8 cellular contexts compared by ENCODE assay signal in the genomic region with DNA sequence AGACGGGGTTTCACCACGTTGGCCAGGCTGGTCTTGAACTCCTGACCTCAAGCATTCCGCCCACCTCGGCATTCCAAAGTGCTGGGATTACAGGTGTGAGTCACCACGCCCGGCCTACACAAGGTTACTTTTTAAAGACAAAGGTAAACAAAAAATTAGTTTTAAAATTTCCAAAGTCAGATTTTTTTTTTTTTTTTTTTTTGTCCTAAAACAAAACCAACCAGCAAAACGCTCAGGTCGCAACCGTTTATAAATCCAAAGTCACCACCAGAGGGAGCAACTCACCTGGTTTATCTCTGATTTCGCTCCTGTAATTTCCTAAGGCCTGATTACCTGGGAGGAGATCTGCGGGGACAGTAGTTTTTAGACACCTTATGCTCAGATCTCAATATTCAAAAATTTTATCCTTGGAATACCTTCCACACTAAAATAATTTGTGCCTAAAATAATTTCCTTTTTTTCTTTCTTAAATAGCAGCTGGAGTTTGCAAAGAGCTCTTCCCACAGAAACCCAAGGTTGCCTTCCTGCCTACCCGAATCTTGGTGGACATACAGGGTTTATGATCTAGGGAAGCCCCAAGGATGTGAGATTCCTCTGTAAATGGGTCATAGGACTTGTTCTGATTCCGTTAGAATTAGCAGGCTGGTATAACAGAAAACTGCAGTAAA. TPM values are rescaled to one million over a fixed set of nuclear protein-coding genes. Genes with fewer than 3 reads are reported as not detected.
A peak's percentile ranks its signal among the peaks of the same experiment; 100 is the strongest.
DNase-seq lines count a peak whose midpoint lies in the region; ATAC-seq and TF ChIP-seq lines count a peak whose summit lies in the region.

No MANE protein-coding gene starts in this region.

- H3K27ac Mint-ChIP-seq in immature natural killer cell, result no peak overlapping the region

- H3K36me3 Mint-ChIP-seq in immature natural killer cell, result peaks cover 0 to 3% (median 0%) of the 10 kb centered on the region in 3 donors

- no peaks in the 10 kb centered on the region for H3K9me3 Mint-ChIP-seq in immature natural killer cell

- H3K4me3 Mint-ChIP-seq in immature natural killer cell, result no peak overlapping the region

- no peaks in the 10 kb centered on the region for H3K4me1 Mint-ChIP-seq in immature natural killer cell

- no peaks in the 10 kb centered on the region for H3K9me3 ChIP-seq in DND-41 (ENCODE audit: insufficient read depth, low read length, severe bottlenecking)
- H3K9me3 ChIP-seq in NT2/D1 (ENCODE audit: insufficient read depth, low read length), result peaks cover 5% of the 10 kb centered on the region; the same call in 1 of the 2 replicates
- peaks cover 6% of the 10 kb centered on the region for H3K9me3 ChIP-seq in adipocyte (ENCODE audit: control insufficient read depth, low read length)

- H3K79me2 ChIP-seq in DND-41 (ENCODE audit: insufficient read depth, low read length), result no peaks in the 10 kb centered on the region

- H2AFZ ChIP-seq in DND-41 (ENCODE audit: low read depth, low read length), result no peak overlapping the region

- peaks cover 0 to 5% (median 2%) of the 10 kb centered on the region in 3 donors for H3K27me3 Mint-ChIP-seq in immature natural killer cell (ENCODE audit: low read depth in 3 of 3)

- peak; percentile 69 for TF ChIP-seq CTCF in DND-41 (IDR thresholded peaks at IDR 0.05; ENCODE audit: borderline replicate concordance, extremely low read depth, low read length, poor library complexity, severe bottlenecking)

- peak; percentile 64 for DNase-seq in DND-41
- DNase-seq in HT-29 (ENCODE audit: low spot score), result peak; percentile 86
- DNase-seq in NT2/D1 (ENCODE audit: low read depth, low spot score), result peak; percentile 36
- DNase-seq in adipocyte (ENCODE audit: low read depth), result peak; percentile 65
- DNase-seq in immature natural killer cell, result peak; percentile 37 to 42 (median 40)
- peak; percentile 50 for DNase-seq in stimulated activated CD8-positive, alpha-beta memory T cell treated with anti-CD3 and anti-CD28 coated beads, Interleukin-4, amount 100 ng/mL, for 48 hours

- no peaks in the 10 kb centered on the region for H3K36me3 ChIP-seq in DND-41 (ENCODE audit: insufficient read depth, low read length)
- no peaks in the 10 kb centered on the region for H3K36me3 ChIP-seq in NT2/D1 (ENCODE audit: insufficient read depth, insufficient read length, low read length)
- no peaks in the 10 kb centered on the region for H3K36me3 ChIP-seq in adipocyte (ENCODE audit: control insufficient read depth, insufficient read depth, low read length, severe bottlenecking)

- no peaks in the 10 kb centered on the region for H3K27me3 ChIP-seq in DND-41 (ENCODE audit: insufficient read depth, low read length, poor library complexity)
- H3K27me3 ChIP-seq in NT2/D1 (ENCODE audit: insufficient read depth, insufficient read length), result no peaks in the 10 kb centered on the region
- H3K27me3 ChIP-seq in adipocyte (replicated peaks; ENCODE audit: control insufficient read depth, insufficient read depth, low read length), result peaks cover 40% of the 10 kb centered on the region

- no peak overlapping the region for H3K9ac ChIP-seq in DND-41 (ENCODE audit: low read depth, low read length)
- H3K9ac ChIP-seq in NT2/D1 (ENCODE audit: insufficient read length, low read depth), result no peak overlapping the region
- H3K9ac ChIP-seq in adipocyte (ENCODE audit: low read length), result no peak overlapping the region

- no peak overlapping the region for H3K4me2 ChIP-seq in DND-41 (ENCODE audit: insufficient read depth, low read length)

- ATAC-seq in DND-41 (ENCODE audit: insufficient read depth, low read depth) (peak; percentile 63), HG03095 (IDR thresholded peaks at IDR 0.05; ENCODE audit: unreplicated experiment) (no peak), GM21390 (IDR thresholded peaks at IDR 0.05; ENCODE audit: unreplicated experiment) (no peak)

- no peaks in the 10 kb centered on the region for H3K4me1 ChIP-seq in DND-41 (ENCODE audit: insufficient read depth, low read length)
- peaks cover 2% of the 10 kb centered on the region for H3K4me1 ChIP-seq in NT2/D1 (ENCODE audit: insufficient read depth, insufficient read length)
- no peaks in the 10 kb centered on the region for H3K4me1 ChIP-seq in adipocyte (ENCODE audit: control insufficient read depth, insufficient read depth, low read length)

- H3K4me3 ChIP-seq in DND-41 (ENCODE audit: low read depth in 1 of 2, low read length in 2 of 2) (no peak overlapping the region), NT2/D1 (ENCODE audit: insufficient read length, low read depth) (no peak overlapping the region), adipocyte (ENCODE audit: low read length) (no peak overlapping the region)

- no peak overlapping the region for H3K27ac ChIP-seq in DND-41 (ENCODE audit: low read length)

- no peaks in the 10 kb centered on the region for H4K20me1 ChIP-seq in DND-41 (ENCODE audit: insufficient read depth, low read length)

RNA-seq across cellular contexts. Expression of a gene that starts 19.8 kb away (rescaled TPM):
- 0.18 TPM in 1 of 2 replicates, not detected in the other for total RNA-seq in HT-29 (2014; rRNA removed; shearing (Covaris generic))
- 1 to 10 TPM in 1 of 3 donors, not detected in 2; 2.8 TPM for polyA plus RNA-seq in immature natural killer cell

RNA-seq across cellular contexts. Expression of a gene that starts 29.1 kb away (rescaled TPM):
- total RNA-seq in HT-29 (2014; rRNA removed; shearing (Covaris generic)), result not detected in 2 replicates
- polyA plus RNA-seq in immature natural killer cell, result under 1 TPM in 2 of 3 donors, not detected in 1; 0.91 to 0.97 TPM

Comparison
In these comparisons a context has a peak if more than half of its experiments do, and no peak if none do; other contexts are left out.
1. DNase-seq: peak in every context shown above with its lines; median percentile 86 in HT-29; 65 in adipocyte; 64 in DND-41; 50 in stimulated activated CD8-positive, alpha-beta memory T cell treated with anti-CD3 and anti-CD28 coated beads, Interleukin-4, amount 100 ng/mL, for 48 hours; 40 in immature natural killer cell; 36 in NT2/D1.